ENCODE assay signal across 21 cellular contexts in genomic region chr5:170220196-170220595, GRCh38. TPM values are rescaled to one million over a fixed set of nuclear protein-coding genes. Genes with fewer than 3 reads are reported as not detected.
"Had no signal": no experiment of that assay in that cellular context is flagged by ENCODE, and none has a peak within 500 bp of the region (broad histone marks: within the 10 kb centered on the region; RNA-seq: fewer than 3 reads in every experiment).

No MANE protein-coding gene starts in this region.

- H2AFZ ChIP-seq: parathyroid adenoma had no signal

- H3K4me3 ChIP-seq: lower lobe of right lung, tibial nerve, uterus had no signal

- H3K9me3 ChIP-seq: lower lobe of right lung, tibial nerve, uterus had no signal

- H3K9ac ChIP-seq: parathyroid adenoma had no signal

- DNase-seq: activated CD4-positive, alpha-beta T cell treated with anti-CD3 and anti-CD28 coated beads, Interleukin-2, amount 50 U/mL, for 1 hour; activated CD8-positive, alpha-beta memory T cell treated with anti-CD3 and anti-CD28 coated beads for 24 hours; activated naive CD4-positive, alpha-beta T cell treated with Interleukin-2 at 50 U/mL for 16 hours; aorta; left colon; lower lobe of right lung; naive B cell; retina; stimulated activated CD4-positive, alpha-beta T cell treated with anti-CD3 and anti-CD28 coated beads, Interleukin-15, amount 100 ng/mL, for 24 hours; stimulated activated CD4-positive, alpha-beta T cell treated with anti-CD3 and anti-CD28 coated beads, Interleukin-4, amount 100 ng/mL, for 24 hours; stimulated activated naive CD4-positive, alpha-beta T cell treated with Interleukin-2 at 50 U/mL for 16 hours; substantia nigra; uterus had no signal

- H3K79me2 ChIP-seq: parathyroid adenoma had no signal

- H3K36me3 ChIP-seq: lower lobe of right lung, tibial nerve, uterus had no signal

- H3K27ac ChIP-seq: parathyroid adenoma, uterus had no signal

- H3K27me3 ChIP-seq: tibial nerve, uterus had no signal

- FAIRE-seq: endometrium, islet of Langerhans had no signal

- H3K4me1 ChIP-seq: parathyroid adenoma, uterus had no signal

RNA-seq across cellular contexts. Expression of gene C5orf58, which starts 12.6 kb away (rescaled TPM):
- total RNA-seq: activated T-helper 1 cell treated with anti-CD3 and anti-CD28 coated beads, Interleukin-12 subunit alpha, Interleukin-12 subunit beta, Interleukin-2, Interleukin-4 antibody, amounts not matched to agents 30 ng/mL and 10 ng/mL and 1 ng/mL, durations not matched to agents 14 hours and 24 hours and 36 hours; aorta; esophagus mucosa; left colon; lower lobe of right lung; skeletal muscle tissue; T-helper 2 cell treated with Interferon-gamma antibody and Interleukin-4, amounts not matched to agents 100 ng/mL and 5 ng/mL, for 36 hours; uterus had no signal
- polyA plus RNA-seq: aorta had no signal
